21 cellular contexts compared by ENCODE assay signal in the genomic region with DNA sequence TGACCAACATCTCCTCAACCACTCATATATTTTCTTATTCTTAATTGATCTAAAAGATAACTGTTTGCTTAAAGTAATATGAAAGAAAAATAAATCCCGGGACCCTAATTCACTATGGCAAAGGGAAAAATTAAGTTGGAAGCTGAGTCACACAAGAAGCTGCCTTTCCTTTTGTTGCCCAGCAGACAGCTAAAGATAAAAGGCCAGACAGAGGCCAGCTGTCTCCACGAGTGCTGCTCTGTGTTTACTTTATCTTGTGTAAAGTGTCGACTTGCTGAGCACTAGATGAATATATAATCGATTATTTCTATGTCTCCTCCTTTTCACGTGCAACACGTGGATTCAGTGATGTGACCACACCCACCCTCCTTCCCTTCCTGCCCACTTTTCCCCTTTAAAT. TPM values are rescaled to one million over a fixed set of nuclear protein-coding genes. Genes with fewer than 3 reads are reported as not detected.
DNase-seq lines count a peak whose midpoint lies in the region; ATAC-seq, FAIRE-seq and TF ChIP-seq lines count a peak whose summit lies in the region.
"Had no signal": no experiment of that assay in that cellular context is flagged by ENCODE, and none has a peak within 500 bp of the region (broad histone marks: within the 10 kb centered on the region; RNA-seq: fewer than 3 reads in every experiment).

No MANE protein-coding gene starts in this region.

- H3K4me1 Mint-ChIP-seq in glutamatergic neuron (ENCODE audit: low read depth, unreplicated experiment): peaks cover 7% of the 10 kb centered on the region
- H3K4me1 Mint-ChIP-seq in Caco-2 (ENCODE audit: low read depth, unreplicated experiment): no peaks in the 10 kb centered on the region
- H3K4me1 Mint-ChIP-seq: CD8-positive, alpha-beta memory T cell had no signal

- no peak overlapping the region for H3K27ac ChIP-seq in A549
- H3K27ac ChIP-seq: left lung, upper lobe of right lung had no signal

- H3K36me3 ChIP-seq in Caco-2 (ENCODE audit: control insufficient read depth, insufficient read depth, low read length): no peaks in the 10 kb centered on the region
- H3K36me3 ChIP-seq: left lung, upper lobe of right lung had no signal

- H3K4me3 Mint-ChIP-seq in glutamatergic neuron (ENCODE audit: unreplicated experiment) (no peak overlapping the region), Caco-2 (ENCODE audit: unreplicated experiment) (no peak overlapping the region)
- H3K4me3 Mint-ChIP-seq: CD8-positive, alpha-beta memory T cell had no signal

- H3K36me3 Mint-ChIP-seq in glutamatergic neuron (ENCODE audit: unreplicated experiment): peaks cover 19% of the 10 kb centered on the region
- H3K36me3 Mint-ChIP-seq in Caco-2 (ENCODE audit: insufficient read depth, unreplicated experiment): no peaks in the 10 kb centered on the region

- no TSS peak for BruUV-seq in Caco-2 (replicated peaks; lab: Mats Ljungman, UMichigan)

- TF ChIP-seq EP300 in A549 (IDR thresholded peaks at IDR 0.05): no peak

- TF ChIP-seq CTCF in A549 (IDR thresholded peaks at IDR 0.05) (no peak), glutamatergic neuron (IDR thresholded peaks at IDR 0.05; ENCODE audit: partially characterized antibody, unreplicated experiment) (no peak), Caco-2 (IDR thresholded peaks at IDR 0.05; ENCODE audit: insufficient read depth in 1 of 2, low read depth in 1 of 2, low read length in 1 of 2, severe bottlenecking in 1 of 2, unreplicated experiment in 1 of 2) (no peak)

- CTCF ChIA-PET in A549 (lab: Yijun Ruan, JAX): interaction anchor here (1.0 kb wide), 1 partner anchor 9 kb away, joined by 3 read pairs; no protein-coding TSS in a partner anchor
- CTCF ChIA-PET in Caco-2 (lab: Charles Lee): no interaction called here

- ATAC-seq in A549: no peak
- ATAC-seq: activated CD4-positive, CD25-positive, alpha-beta regulatory T cell treated with anti-CD3 and anti-CD28 coated beads, Interleukin-2, amount 50 U/mL, for 24 hours; left lung; Panc1; upper lobe of right lung had no signal

- H3K4me1 ChIP-seq in A549: no peaks in the 10 kb centered on the region
- no peaks in the 10 kb centered on the region for H3K4me1 ChIP-seq in Caco-2
- H3K4me1 ChIP-seq: left lung, upper lobe of right lung had no signal

- H3K9me3 Mint-ChIP-seq in glutamatergic neuron (ENCODE audit: unreplicated experiment) (peaks cover 7% of the 10 kb centered on the region), Caco-2 (ENCODE audit: unreplicated experiment) (peaks cover 25% of the 10 kb centered on the region)

- no peaks in the 10 kb centered on the region for H3K27me3 ChIP-seq in Caco-2 (replicated peaks; ENCODE audit: control insufficient read depth, insufficient read depth, low read length)
- H3K27me3 ChIP-seq: left lung, upper lobe of right lung had no signal

- H3K27me3 Mint-ChIP-seq in glutamatergic neuron (ENCODE audit: unreplicated experiment): no peaks in the 10 kb centered on the region
- peaks cover 3% of the 10 kb centered on the region for H3K27me3 Mint-ChIP-seq in Caco-2 (ENCODE audit: insufficient read depth, unreplicated experiment)

- H3K4me3 ChIP-seq in A549: no peak overlapping the region
- no peak overlapping the region for H3K4me3 ChIP-seq in Caco-2 (ENCODE audit: low read depth, low read length)
- H3K4me3 ChIP-seq: left lung, upper lobe of right lung had no signal

- intact Hi-C loops in Caco-2 (cut with micrococcal nuclease; ENCODE audit: unreplicated experiment): no loop called here

- TF ChIP-seq RAD21 in A549 (conservative IDR thresholded peaks at IDR 0.05 in 1 of 2, IDR thresholded peaks at IDR 0.05 in 1 of 2): no peak

- TF ChIP-seq POLR2A in A549 (IDR thresholded peaks at IDR 0.05; ENCODE audit: low read length): no peak

- no peak for DNase-seq in A549 (ENCODE audit: low read depth in 1 of 2, low spot score in 1 of 2)
- DNase-seq in NCI-H1092 treated with DMSO at 0.1 percent for 48 hours (lab: John Stamatoyannopoulos, UW): peak; percentile 60
- DNase-seq in SHP77 (lab: John Stamatoyannopoulos, UW): peak; percentile 81 to 87
- DNase-seq in glutamatergic neuron: no peak
- no peak for DNase-seq in 8988T
- DNase-seq in T-helper 9 cell: no peak
- no peak for DNase-seq in HUDEP-2 (lab: John Stamatoyannopoulos, UW; ENCODE audit: unreplicated experiment in 76 of 76)
- DNase-seq in Caco-2: no peak
- DNase-seq: activated gamma-delta T cell treated with Interleukin-2 at 50 U/mL for 16 hours; aorta; CD8-positive, alpha-beta memory T cell; GDM1; left lung; NCI-H524; posterior cingulate gyrus; stimulated activated CD4-positive, alpha-beta T cell treated with anti-CD3 and anti-CD28 coated beads, Interleukin-12 subunit alpha, Interleukin-12 subunit beta, amount 100 ng/mL, for 4 hours; stimulated activated naive CD4-positive, alpha-beta T cell treated with Interleukin-2 at 50 U/mL for 16 hours; T-helper 1 cell; upper lobe of right lung had no signal

- no peak overlapping the region for H3K4me2 ChIP-seq in A549

- POLR2A ChIA-PET in A549 (lab: Yijun Ruan, JAX): no interaction called here
- POLR2A ChIA-PET in Caco-2 (lab: Charles Lee): no interaction called here

- H3K27ac Mint-ChIP-seq in glutamatergic neuron (ENCODE audit: unreplicated experiment) (peak overlapping the region; percentile 5), Caco-2 (ENCODE audit: unreplicated experiment) (no peak overlapping the region)
- H3K27ac Mint-ChIP-seq: CD8-positive, alpha-beta memory T cell had no signal

- peaks cover 20% of the 10 kb centered on the region; the same call in 2 of the 3 replicates for H3K9me3 ChIP-seq in A549
- H3K9me3 ChIP-seq in Caco-2: peaks cover 14% of the 10 kb centered on the region

- peak; percentile 51 for FAIRE-seq in A549 (lab: Jason Lieb, UNC)

- 7% methylated on average over 6 of the region's 6 CpGs for WGBS in A549 (ENCODE audit: missing lambda C conversion rate)

TF ChIP-seq in A549, 52 proteins besides CTCF, POLR2A, EP300 and RAD21:
- TF ChIP-seq FOSL2 (IDR thresholded peaks at IDR 0.05) (no peak), FOSL2 (CRISPR knock-in tag; IDR thresholded peaks at IDR 0.05) (no peak), HOXA7 (CRISPR knock-in tag; IDR thresholded peaks at IDR 0.05) (no peak), NR3C1 (IDR thresholded peaks at IDR 0.05) (no peak)

RNA-seq across cellular contexts. Expression of a gene that starts 52.8 kb away (rescaled TPM):
- polyA plus RNA-seq in A549 (2011; rRNA removed) (9.0 and 11.9 TPM in 2 replicates), A549 (2017; fragmentation: RNase III; extraction: RNeasy Plus Mini Kit Qiagen cat#74134 plus additional on column Dnase treatment) (9.1 to 9.9 TPM (median 9.5 TPM) in 3 replicates)
- 7.8 and 8.7 TPM in 2 replicates for polyA plus RNA-seq in A549 (2012; cell fraction: cytosol; rRNA removed)
- polyA plus RNA-seq in A549 (2012; cell fraction: nucleus; rRNA removed): 4.7 and 5.1 TPM in 2 replicates
- 7.8 and 10.3 TPM in 2 replicates for polyA minus RNA-seq in A549 (2011; rRNA and poly(A)+ RNA removed)
- total RNA-seq in glutamatergic neuron (ENCODE audit: unreplicated experiment) (6.5 TPM), Caco-2 (2022) (7.0 and 7.8 TPM in 2 replicates)

Comparison
In these comparisons a context has a peak if more than half of its experiments do, and no peak if none do; other contexts are left out.
1. DNase-seq: peak in NCI-H1092 treated with DMSO at 0.1 percent for 48 hours (single experiment) and SHP77 (2 of 2); none in A549 (0 of 2), glutamatergic neuron (single experiment), 8988T (single experiment), T-helper 9 cell (single experiment), HUDEP-2 (0 of 76) and Caco-2 (0 of 2).